Comparison of ENCODE assay signal across 8 cellular contexts in genomic region chr6:117829594-117830319, GRCh38.
A peak's percentile ranks its signal among the peaks of the same experiment; 100 is the strongest.
DNase-seq lines count a peak whose midpoint lies in the region; ATAC-seq, FAIRE-seq and TF ChIP-seq lines count a peak whose summit lies in the region.

No MANE protein-coding gene starts in this region.

- no peaks in the 10 kb centered on the region for H3K36me3 Mint-ChIP-seq in glutamatergic neuron (ENCODE audit: unreplicated experiment)
- H3K36me3 Mint-ChIP-seq in activated CD4-positive, alpha-beta memory T cell treated with anti-CD3 and anti-CD28 coated beads, Interleukin-2, amount 10 ng/mL, durations not matched to agents 7 days and 5 days (ENCODE audit: low read depth): no peaks in the 10 kb centered on the region

- peak overlapping the region; percentile 83 for H3K4me3 Mint-ChIP-seq in glutamatergic neuron (ENCODE audit: unreplicated experiment)
- no peak overlapping the region for H3K4me3 Mint-ChIP-seq in activated CD4-positive, alpha-beta memory T cell treated with anti-CD3 and anti-CD28 coated beads, Interleukin-2, amount 10 ng/mL, durations not matched to agents 7 days and 5 days

- intact Hi-C loops in posterior vena cava (cut with DNase I): no loop called here

- POLR2A ChIA-PET in activated CD4-positive, alpha-beta memory T cell treated with anti-CD3 and anti-CD28 coated beads, Interleukin-2, amount 10 ng/mL, durations not matched to agents 7 days and 5 days (lab: Charles Lee): no interaction called here

- no peaks in the 10 kb centered on the region for H3K27me3 Mint-ChIP-seq in glutamatergic neuron (ENCODE audit: unreplicated experiment)
- H3K27me3 Mint-ChIP-seq in activated CD4-positive, alpha-beta memory T cell treated with anti-CD3 and anti-CD28 coated beads, Interleukin-2, amount 10 ng/mL, durations not matched to agents 7 days and 5 days: peaks cover 4% of the 10 kb centered on the region

- DNase-seq in D721Med (ENCODE audit: insufficient read length, low spot score) (no peak), HCEC 1CT (peak; percentile 5), RKO (ENCODE audit: low spot score) (peak; percentile 36), glutamatergic neuron (peak; percentile 58), posterior vena cava (ENCODE audit: low spot score) (no peak), NCI-H146 (lab: John Stamatoyannopoulos, UW) (no peak)
- DNase-seq in activated CD4-positive, alpha-beta memory T cell treated with anti-CD3 and anti-CD28 coated beads, Interleukin-2, amount 10 ng/mL, durations not matched to agents 7 days and 5 days: no peak

- H3K9me3 Mint-ChIP-seq in glutamatergic neuron (ENCODE audit: unreplicated experiment): no peaks in the 10 kb centered on the region
- no peaks in the 10 kb centered on the region for H3K9me3 Mint-ChIP-seq in activated CD4-positive, alpha-beta memory T cell treated with anti-CD3 and anti-CD28 coated beads, Interleukin-2, amount 10 ng/mL, durations not matched to agents 7 days and 5 days

- ATAC-seq in HG02938 (IDR thresholded peaks at IDR 0.05; ENCODE audit: unreplicated experiment): no peak

- peaks cover 2% of the 10 kb centered on the region for H3K4me1 Mint-ChIP-seq in glutamatergic neuron (ENCODE audit: low read depth, unreplicated experiment)
- no peaks in the 10 kb centered on the region for H3K4me1 Mint-ChIP-seq in activated CD4-positive, alpha-beta memory T cell treated with anti-CD3 and anti-CD28 coated beads, Interleukin-2, amount 10 ng/mL, durations not matched to agents 7 days and 5 days

- no peak overlapping the region for H3K27ac Mint-ChIP-seq in glutamatergic neuron (ENCODE audit: unreplicated experiment)
- H3K27ac Mint-ChIP-seq in activated CD4-positive, alpha-beta memory T cell treated with anti-CD3 and anti-CD28 coated beads, Interleukin-2, amount 10 ng/mL, durations not matched to agents 7 days and 5 days: no peak overlapping the region

- peak; percentile 57 for TF ChIP-seq CTCF in D721Med (IDR thresholded peaks at IDR 0.05; ENCODE audit: insufficient read depth, missing control alignments)
- TF ChIP-seq CTCF in glutamatergic neuron (IDR thresholded peaks at IDR 0.05; ENCODE audit: partially characterized antibody, unreplicated experiment): peak; percentile 52

- no peak for FAIRE-seq in D721Med (lab: Jason Lieb, UNC)

- CTCF ChIA-PET in activated CD4-positive, alpha-beta memory T cell treated with anti-CD3 and anti-CD28 coated beads, Interleukin-2, amount 10 ng/mL, durations not matched to agents 7 days and 5 days (lab: Charles Lee): no interaction called here

Comparison
In these comparisons a context has a peak if more than half of its experiments do, and no peak if none do; other contexts are left out.
1. DNase-seq: peak in HCEC 1CT (single experiment), RKO (single experiment) and glutamatergic neuron (single experiment); none in D721Med (single experiment), posterior vena cava (single experiment), NCI-H146 (single experiment) and activated CD4-positive, alpha-beta memory T cell treated with anti-CD3 and anti-CD28 coated beads, Interleukin-2, amount 10 ng/mL, durations not matched to agents 7 days and 5 days (single experiment).